1 cellular context compared by ENCODE assay signal in the genomic region with DNA sequence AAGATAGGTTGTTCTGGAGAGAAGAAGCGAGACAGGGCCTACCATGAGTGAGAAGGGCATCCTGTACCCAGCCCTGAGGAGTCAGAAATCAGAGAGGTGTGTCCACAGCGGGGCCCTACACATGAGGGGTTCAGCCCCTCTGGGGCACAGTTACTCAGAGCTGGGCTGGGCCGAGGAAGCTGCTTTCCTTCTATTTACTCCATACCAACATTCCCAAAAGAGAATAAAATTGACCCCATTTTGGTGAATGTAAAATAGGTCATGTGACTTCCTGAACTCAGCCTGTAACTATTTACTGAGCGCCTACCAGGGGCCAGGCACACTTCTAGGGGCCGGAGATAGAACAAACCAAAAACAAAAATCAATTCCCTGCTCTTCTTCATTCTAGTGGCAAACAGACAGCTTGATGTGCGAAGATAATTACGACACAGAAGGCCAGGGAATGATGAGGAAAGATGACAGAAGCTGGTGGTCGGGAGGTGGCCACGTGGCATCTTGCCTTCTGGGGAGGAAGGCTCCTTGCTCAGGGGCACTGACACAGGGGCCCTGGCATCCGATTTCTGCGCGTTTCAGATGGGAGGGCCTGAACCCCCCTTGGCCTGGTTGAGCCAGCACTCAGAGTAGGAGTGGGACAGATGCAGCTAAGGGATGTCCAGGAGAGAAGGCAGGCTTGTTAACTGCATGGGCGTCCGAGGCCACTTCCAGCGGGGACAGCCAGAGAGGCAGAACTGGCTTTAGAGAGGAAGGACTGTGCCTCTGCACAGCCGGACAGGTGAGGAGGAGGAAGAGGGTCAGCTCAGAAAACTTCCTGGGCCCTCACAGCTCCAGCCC.
TF ChIP-seq lines count a peak whose summit lies in the region.

No MANE protein-coding gene starts in this region.

TF ChIP-seq in GM23338, 12 proteins besides CTCF, POLR2A, EP300 and RAD21 (continued from another document):
- TF ChIP-seq, protein P1, sequence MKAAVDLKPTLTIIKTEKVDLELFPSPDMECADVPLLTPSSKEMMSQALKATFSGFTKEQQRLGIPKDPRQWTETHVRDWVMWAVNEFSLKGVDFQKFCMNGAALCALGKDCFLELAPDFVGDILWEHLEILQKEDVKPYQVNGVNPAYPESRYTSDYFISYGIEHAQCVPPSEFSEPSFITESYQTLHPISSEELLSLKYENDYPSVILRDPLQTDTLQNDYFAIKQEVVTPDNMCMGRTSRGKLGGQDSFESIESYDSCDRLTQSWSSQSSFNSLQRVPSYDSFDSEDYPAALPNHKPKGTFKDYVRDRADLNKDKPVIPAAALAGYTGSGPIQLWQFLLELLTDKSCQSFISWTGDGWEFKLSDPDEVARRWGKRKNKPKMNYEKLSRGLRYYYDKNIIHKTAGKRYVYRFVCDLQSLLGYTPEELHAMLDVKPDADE (IDR thresholded peaks at IDR 0.05): no peak
- TF ChIP-seq ZNF331 (CRISPR knock-in tag; IDR thresholded peaks at IDR 0.05; ENCODE audit: low read depth): no peak
